ENCODE assay signal across 12 cellular contexts in the genomic region with DNA sequence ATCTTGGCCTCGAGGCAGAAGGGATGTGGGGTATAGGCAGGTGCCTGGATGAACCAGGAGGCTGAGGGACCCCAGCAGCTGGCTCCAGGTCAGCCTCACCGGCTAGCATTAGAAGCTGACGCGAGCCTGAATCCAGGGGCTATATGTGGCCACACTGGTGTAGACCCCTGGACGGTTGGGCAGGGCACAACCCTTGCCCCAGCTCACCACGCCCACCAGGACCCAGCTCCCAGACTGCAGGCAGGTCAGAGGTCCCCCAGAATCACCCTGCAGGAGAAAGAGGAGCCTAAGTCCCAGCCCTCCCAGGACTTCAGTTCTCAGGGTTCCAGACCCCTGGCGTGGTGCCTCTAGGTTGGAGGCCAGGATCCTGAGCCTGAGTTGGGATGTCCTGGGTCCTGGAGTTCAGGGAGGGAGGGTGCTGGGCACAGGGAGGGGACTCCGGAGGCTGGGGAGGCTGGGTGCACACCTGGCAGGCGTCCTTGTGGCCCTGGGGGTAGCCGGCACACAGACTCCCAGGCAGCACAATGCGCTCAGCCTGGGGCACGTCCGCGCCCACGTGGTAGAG. TPM values are rescaled to one million over a fixed set of nuclear protein-coding genes. Genes with fewer than 3 reads are reported as not detected.
A peak's percentile ranks its signal among the peaks of the same experiment; 100 is the strongest.
DNase-seq lines count a peak whose midpoint lies in the region; ATAC-seq and TF ChIP-seq lines count a peak whose summit lies in the region.
"Had no signal": no experiment of that assay in that cellular context is flagged by ENCODE, and none has a peak within 500 bp of the region (broad histone marks: within the 10 kb centered on the region; RNA-seq: fewer than 3 reads in every experiment).

No MANE protein-coding gene starts in this region.

- H3K36me3 ChIP-seq in iPS-15b (ENCODE audit: control insufficient read depth, insufficient read depth, low read length), result no peaks in the 10 kb centered on the region

- peaks cover 2% of the 10 kb centered on the region for H3K4me1 Mint-ChIP-seq in activated CD4-positive, alpha-beta T cell treated with anti-CD3 and anti-CD28 coated beads, Interleukin-2, amount 10 ng/mL, durations not matched to agents 24 days and 14 days
- peaks cover 13% of the 10 kb centered on the region for H3K4me1 Mint-ChIP-seq in activated CD8-positive, alpha-beta T cell treated with anti-CD3 and anti-CD28 coated beads for 36 hours (ENCODE audit: low read depth)
- peaks cover 11 to 16% of the 10 kb centered on the region in 2 donors for H3K4me1 Mint-ChIP-seq in stimulated activated naive B cell treated with anti-CD40 and anti-IgM and Interleukin-4, amounts not matched to agents 10 μg/mL and 1 μg/mL and 100 μg/mL, for 72 hours

- intact Hi-C loops in activated CD4-positive, alpha-beta T cell treated with anti-CD3 and anti-CD28 coated beads, Interleukin-2, amount 10 ng/mL, durations not matched to agents 24 days and 14 days (cut with micrococcal nuclease), result no loop called here
- intact Hi-C loops in activated CD8-positive, alpha-beta T cell treated with anti-CD3 and anti-CD28 coated beads for 36 hours (cut with micrococcal nuclease), result no loop called here

- H3K36me3 Mint-ChIP-seq in activated CD4-positive, alpha-beta T cell treated with anti-CD3 and anti-CD28 coated beads, Interleukin-2, amount 10 ng/mL, durations not matched to agents 24 days and 14 days (ENCODE audit: low read depth), result no peaks in the 10 kb centered on the region
- H3K36me3 Mint-ChIP-seq in activated CD8-positive, alpha-beta T cell treated with anti-CD3 and anti-CD28 coated beads for 36 hours (ENCODE audit: low read depth), result no peaks in the 10 kb centered on the region
- H3K36me3 Mint-ChIP-seq in stimulated activated naive B cell treated with anti-CD40 and anti-IgM and Interleukin-4, amounts not matched to agents 10 μg/mL and 1 μg/mL and 100 μg/mL, for 72 hours, result no peaks in the 10 kb centered on the region

- no peak for TF ChIP-seq CTCF in activated CD8-positive, alpha-beta T cell treated with anti-CD3 and anti-CD28 coated beads for 36 hours (IDR thresholded peaks at IDR 0.05)

- no peaks in the 10 kb centered on the region for H3K4me1 ChIP-seq in iPS-15b (ENCODE audit: control insufficient read depth, insufficient read depth, low read length)

- H3K27me3 ChIP-seq in iPS-15b (ENCODE audit: control insufficient read depth, insufficient read depth, low read length), result peaks cover 18% of the 10 kb centered on the region

- H3K9me3 Mint-ChIP-seq in activated CD4-positive, alpha-beta T cell treated with anti-CD3 and anti-CD28 coated beads, Interleukin-2, amount 10 ng/mL, durations not matched to agents 24 days and 14 days, result no peaks in the 10 kb centered on the region
- H3K9me3 Mint-ChIP-seq in activated CD8-positive, alpha-beta T cell treated with anti-CD3 and anti-CD28 coated beads for 36 hours, result no peaks in the 10 kb centered on the region
- no peaks in the 10 kb centered on the region for H3K9me3 Mint-ChIP-seq in stimulated activated naive B cell treated with anti-CD40 and anti-IgM and Interleukin-4, amounts not matched to agents 10 μg/mL and 1 μg/mL and 100 μg/mL, for 72 hours

- no peak for ATAC-seq in activated CD8-positive, alpha-beta T cell treated with anti-CD3 and anti-CD28 coated beads for 36 hours
- ATAC-seq in stimulated activated naive B cell treated with anti-CD40 and anti-IgM and Interleukin-4, amounts not matched to agents 10 μg/mL and 1 μg/mL and 100 μg/mL, for 72 hours (replicated peaks), result no peak
- ATAC-seq in HG02840 (IDR thresholded peaks at IDR 0.05; ENCODE audit: low FRiP score, unreplicated experiment), result no peak

- peak overlapping the region; percentile 50 for H3K4me3 ChIP-seq in iPS-15b (ENCODE audit: low read depth, low read length)

- no peak overlapping the region for H3K9ac ChIP-seq in iPS-15b (ENCODE audit: low read depth, low read length)
- H3K9ac ChIP-seq: SK-N-SH had no signal

- H3K9me3 ChIP-seq in iPS-15b (ENCODE audit: control insufficient read depth, insufficient read depth, low read length), result no peaks in the 10 kb centered on the region
- H3K9me3 ChIP-seq: SK-N-SH had no signal

- peak overlapping the region; percentile 41 for H3K27ac Mint-ChIP-seq in activated CD4-positive, alpha-beta T cell treated with anti-CD3 and anti-CD28 coated beads, Interleukin-2, amount 10 ng/mL, durations not matched to agents 24 days and 14 days
- H3K27ac Mint-ChIP-seq in activated CD8-positive, alpha-beta T cell treated with anti-CD3 and anti-CD28 coated beads for 36 hours, result peak overlapping the region; percentile 87
- peak overlapping the region; percentile 78 for H3K27ac Mint-ChIP-seq in stimulated activated naive B cell treated with anti-CD40 and anti-IgM and Interleukin-4, amounts not matched to agents 10 μg/mL and 1 μg/mL and 100 μg/mL, for 72 hours

- POLR2A ChIA-PET in activated CD8-positive, alpha-beta T cell treated with anti-CD3 and anti-CD28 coated beads for 36 hours (lab: Charles Lee), result interaction anchor here (0.9 to 3.2 kb wide), 8 partner anchors 8 to 84 kb away, joined by 3 to 20 read pairs (median 4); no protein-coding TSS in a partner anchor

- H3K27me3 Mint-ChIP-seq in activated CD4-positive, alpha-beta T cell treated with anti-CD3 and anti-CD28 coated beads, Interleukin-2, amount 10 ng/mL, durations not matched to agents 24 days and 14 days, result peaks cover 25% of the 10 kb centered on the region
- peaks cover 2% of the 10 kb centered on the region for H3K27me3 Mint-ChIP-seq in activated CD8-positive, alpha-beta T cell treated with anti-CD3 and anti-CD28 coated beads for 36 hours
- H3K27me3 Mint-ChIP-seq in stimulated activated naive B cell treated with anti-CD40 and anti-IgM and Interleukin-4, amounts not matched to agents 10 μg/mL and 1 μg/mL and 100 μg/mL, for 72 hours, result peaks cover 31 to 41% of the 10 kb centered on the region in 2 donors

- no peak for DNase-seq in activated CD4-positive, alpha-beta T cell treated with anti-CD3 and anti-CD28 coated beads, Interleukin-2, amount 10 ng/mL, durations not matched to agents 24 days and 14 days
- no peak for DNase-seq in activated CD4-positive, alpha-beta T cell treated with anti-CD3 and anti-CD28 coated beads for 1 hour
- no peak for DNase-seq in activated CD8-positive, alpha-beta T cell treated with anti-CD3 and anti-CD28 coated beads for 36 hours
- DNase-seq in stimulated activated naive B cell treated with anti-CD40 and anti-IgM and Interleukin-4, amounts not matched to agents 10 μg/mL and 1 μg/mL and 100 μg/mL, for 72 hours, result no peak
- DNase-seq in nucleus accumbens (lab: John Stamatoyannopoulos, UW) (no peak), NCI-H1436 (lab: John Stamatoyannopoulos, UW) (no peak)
- DNase-seq: ACHN, glutamatergic neuron, MV-4-11, SK-N-SH had no signal

- CTCF ChIA-PET in activated CD8-positive, alpha-beta T cell treated with anti-CD3 and anti-CD28 coated beads for 36 hours (lab: Charles Lee), result interaction anchor here (0.7 to 3.0 kb wide), 10 partner anchors 9 to 135 kb away, joined by 3 to 14 read pairs (median 4); no protein-coding TSS in a partner anchor

- peak overlapping the region; percentile 81 for H3K4me3 Mint-ChIP-seq in activated CD4-positive, alpha-beta T cell treated with anti-CD3 and anti-CD28 coated beads, Interleukin-2, amount 10 ng/mL, durations not matched to agents 24 days and 14 days
- H3K4me3 Mint-ChIP-seq in activated CD8-positive, alpha-beta T cell treated with anti-CD3 and anti-CD28 coated beads for 36 hours, result peak overlapping the region; percentile 84
- H3K4me3 Mint-ChIP-seq in stimulated activated naive B cell treated with anti-CD40 and anti-IgM and Interleukin-4, amounts not matched to agents 10 μg/mL and 1 μg/mL and 100 μg/mL, for 72 hours, result peak overlapping the region; percentile 88 to 89

RNA-seq across cellular contexts. Expression of a gene that starts 2.7 kb away (rescaled TPM):
- not detected in 2 replicates for total RNA-seq in activated CD4-positive, alpha-beta T cell treated with anti-CD3 and anti-CD28 coated beads, Interleukin-2, amount 10 ng/mL, durations not matched to agents 24 days and 14 days
- under 1 TPM in 1 of 2 experiments, not detected in 1; 0.29 TPM for total RNA-seq in activated CD8-positive, alpha-beta T cell treated with anti-CD3 and anti-CD28 coated beads for 36 hours

RNA-seq across cellular contexts. Expression of a gene that starts 7.5 kb away (rescaled TPM):
- 241 and 259 TPM in 2 replicates for total RNA-seq in activated CD4-positive, alpha-beta T cell treated with anti-CD3 and anti-CD28 coated beads, Interleukin-2, amount 10 ng/mL, durations not matched to agents 24 days and 14 days
- 100 to 1,000 TPM; 174 to 178 TPM for total RNA-seq in activated CD8-positive, alpha-beta T cell treated with anti-CD3 and anti-CD28 coated beads for 36 hours

RNA-seq across cellular contexts. Expression of a gene that starts 13.7 kb away (rescaled TPM):
- total RNA-seq in activated CD4-positive, alpha-beta T cell treated with anti-CD3 and anti-CD28 coated beads, Interleukin-2, amount 10 ng/mL, durations not matched to agents 24 days and 14 days, result not detected in 2 replicates
- total RNA-seq in activated CD8-positive, alpha-beta T cell treated with anti-CD3 and anti-CD28 coated beads for 36 hours, result not detected

RNA-seq across cellular contexts. Expression of a gene that starts 32.2 kb away (rescaled TPM):
- 635 and 680 TPM in 2 replicates for total RNA-seq in activated CD4-positive, alpha-beta T cell treated with anti-CD3 and anti-CD28 coated beads, Interleukin-2, amount 10 ng/mL, durations not matched to agents 24 days and 14 days
- total RNA-seq in activated CD8-positive, alpha-beta T cell treated with anti-CD3 and anti-CD28 coated beads for 36 hours, result 100 to 1,000 TPM; 518 to 561 TPM

RNA-seq across cellular contexts. Expression of a gene that starts 32.4 kb away (rescaled TPM):
- 10.2 and 11.8 TPM in 2 replicates for total RNA-seq in activated CD4-positive, alpha-beta T cell treated with anti-CD3 and anti-CD28 coated beads, Interleukin-2, amount 10 ng/mL, durations not matched to agents 24 days and 14 days
- 10 to 100 TPM; 11.3 to 12.5 TPM for total RNA-seq in activated CD8-positive, alpha-beta T cell treated with anti-CD3 and anti-CD28 coated beads for 36 hours
